Comparison of ENCODE assay signal across 8 cellular contexts in the genomic region with DNA sequence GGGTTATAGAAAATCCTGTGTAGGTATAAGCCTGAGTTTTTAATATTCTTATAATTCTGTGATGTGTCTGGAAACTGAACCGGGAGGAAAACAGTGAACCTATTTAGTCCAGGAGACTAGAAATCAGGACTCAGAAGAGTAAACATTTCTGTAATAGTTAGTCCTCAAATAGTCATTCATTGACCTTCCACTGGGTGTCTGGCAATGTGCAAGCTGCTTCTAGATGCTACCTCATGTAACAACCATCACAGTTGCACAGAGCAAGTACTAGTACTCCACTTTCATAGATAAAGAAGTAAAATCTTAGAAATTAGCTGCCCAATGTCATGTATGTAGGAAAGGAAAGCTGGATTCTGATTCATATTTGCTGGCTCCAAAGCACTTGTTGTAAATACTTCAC. TPM values are rescaled to one million over a fixed set of nuclear protein-coding genes. Genes with fewer than 3 reads are reported as not detected.
"Had no signal": no experiment of that assay in that cellular context is flagged by ENCODE, and none has a peak within 500 bp of the region (broad histone marks: within the 10 kb centered on the region; RNA-seq: fewer than 3 reads in every experiment).

No MANE protein-coding gene starts in this region.

RNA-seq across cellular contexts. Expression of a gene that starts 15.1 kb away (rescaled TPM):
- total RNA-seq: myocyte, osteoblast, right atrium auricular region had no signal
- polyA plus RNA-seq: lung; naive thymus-derived CD4-positive, alpha-beta T cell; neural cell; pancreas; stomach had no signal
